Comparison of ENCODE assay signal across 16 cellular contexts in the genomic region with DNA sequence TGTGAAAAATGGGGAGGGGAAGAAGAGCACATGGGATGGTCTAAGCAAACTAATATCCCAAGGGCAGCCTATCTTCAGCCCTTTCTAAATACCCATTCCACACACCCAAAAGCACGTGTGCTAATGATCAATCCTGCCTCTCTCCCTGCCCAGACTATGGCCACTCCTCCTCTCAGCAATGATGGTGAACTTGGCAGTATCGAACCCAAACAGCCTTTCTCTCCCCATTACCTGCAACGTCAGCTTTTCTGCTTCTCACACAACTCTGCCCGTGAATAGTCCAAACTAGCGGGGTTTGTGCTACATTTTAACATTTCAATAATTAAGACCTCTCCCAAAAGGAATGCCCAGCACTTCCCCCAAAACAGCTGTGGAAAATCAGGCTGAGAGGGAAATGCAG. TPM values are rescaled to one million over a fixed set of nuclear protein-coding genes. Genes with fewer than 3 reads are reported as not detected.
DNase-seq lines count a peak whose midpoint lies in the region; ATAC-seq, FAIRE-seq and TF ChIP-seq lines count a peak whose summit lies in the region.
"Had no signal": no experiment of that assay in that cellular context is flagged by ENCODE, and none has a peak within 500 bp of the region (broad histone marks: within the 10 kb centered on the region; RNA-seq: fewer than 3 reads in every experiment).

No MANE protein-coding gene starts in this region.

- no peak overlapping the region for H3T11ph ChIP-seq in H9 (ENCODE audit: low read length)

- H3K79me2 ChIP-seq in H9 (ENCODE audit: insufficient read depth, low read length) (peaks cover 18% of the 10 kb centered on the region; the same call in 1 of the 2 replicates), K562 (ENCODE audit: control insufficient read depth, insufficient read depth, low read length) (peaks cover 78% of the 10 kb centered on the region)

- no peaks in the 10 kb centered on the region for H3K9me3 ChIP-seq in H9 (ENCODE audit: control insufficient read depth, low read depth, low read length)
- H3K9me3 ChIP-seq in K562 (replicated peaks; ENCODE audit: control insufficient read depth, insufficient read depth, low read depth, low read length): no peaks in the 10 kb centered on the region
- no peaks in the 10 kb centered on the region for H3K9me3 ChIP-seq in naive thymus-derived CD4-positive, alpha-beta T cell (ENCODE audit: control insufficient read depth in 2 of 3, low read length in 3 of 3)
- H3K9me3 ChIP-seq: SK-N-SH had no signal

- H4K20me1 ChIP-seq in H9 (ENCODE audit: control insufficient read depth, insufficient read depth, insufficient read length): peaks cover 2% of the 10 kb centered on the region
- peaks cover 46% of the 10 kb centered on the region; the same call in 1 of the 2 replicates for H4K20me1 ChIP-seq in K562 (replicated peaks; ENCODE audit: control insufficient read depth, insufficient read depth, low read length)

- peaks cover 17% of the 10 kb centered on the region for H3K9me1 ChIP-seq in K562 (ENCODE audit: control insufficient read depth, insufficient read depth, low read length)

- H3K4me3 ChIP-seq in K562: no peak overlapping the region
- H3K4me3 ChIP-seq in naive thymus-derived CD4-positive, alpha-beta T cell (ENCODE audit: low read length): no peak overlapping the region

- no peaks in the 10 kb centered on the region for H3K9me3 Mint-ChIP-seq in H9
- no peaks in the 10 kb centered on the region for H3K9me3 Mint-ChIP-seq in naive thymus-derived CD4-positive, alpha-beta T cell
- H3K9me3 Mint-ChIP-seq: CD4-positive, alpha-beta memory T cell had no signal

- peaks cover 12% of the 10 kb centered on the region for H3K79me1 ChIP-seq in H9 (ENCODE audit: insufficient read depth, low read depth, low read length, poor library complexity, severe bottlenecking)

- TF ChIP-seq RAD21 in K562 (CRISPR knock-in tag; conservative IDR thresholded peaks at IDR 0.05 in 1 of 2, IDR thresholded peaks at IDR 0.05 in 1 of 2): no peak

- H2BK120ac ChIP-seq in H9 (ENCODE audit: low read depth, low read length, poor library complexity, severe bottlenecking): no peak overlapping the region

- no peak for TF ChIP-seq POLR2A in K562 (conservative IDR thresholded peaks at IDR 0.05)
- TF ChIP-seq POLR2A in GM18505 (IDR thresholded peaks at IDR 0.05; ENCODE audit: borderline replicate concordance, extremely low read depth, insufficient read depth, insufficient read length): no peak

- H2BK12ac ChIP-seq in H9 (ENCODE audit: insufficient read length, low read depth, low read length): no peak overlapping the region

- no peak for TF ChIP-seq CTCF in H9 (conservative IDR thresholded peaks at IDR 0.05)
- TF ChIP-seq CTCF in K562 (IDR thresholded peaks at IDR 0.05 in 2 of 3, conservative IDR thresholded peaks at IDR 0.05 in 1 of 3; ENCODE audit: insufficient read depth in 2 of 3, low read depth in 1 of 3, low read length in 3 of 3): no peak

- no peak overlapping the region for H3K14ac ChIP-seq in H9 (ENCODE audit: insufficient read depth, low read length)

- intact Hi-C loops in K562 (cut with micrococcal nuclease) (no loop called here), left cardiac atrium (cut with DNase I) (no loop called here)
- intact Hi-C loops in naive thymus-derived CD4-positive, alpha-beta T cell (cut with micrococcal nuclease): no loop called here

- H3K27ac ChIP-seq in H9 (ENCODE audit: insufficient read length, low read depth, low read length) (no peak overlapping the region), K562 (ENCODE audit: extremely low read depth, low read depth, low read length) (no peak overlapping the region)
- no peak overlapping the region for H3K27ac ChIP-seq in naive thymus-derived CD4-positive, alpha-beta T cell (ENCODE audit: low read depth, low read length)

- DNase-seq in H9 (no peak), K562 (ENCODE audit: extremely low read depth in 1 of 4, low spot score in 3 of 4) (no peak), NCI-H774 (lab: John Stamatoyannopoulos, UW) (no peak), left cardiac atrium (no peak)
- peak in 1 of 9 donors; percentile 2 for DNase-seq in naive thymus-derived CD4-positive, alpha-beta T cell
- DNase-seq: CD4-positive, alpha-beta memory T cell; MM.1S; NCI-H1092 treated with DMSO at 0.1 percent for 48 hours; NCI-H187; NCI-H226; NCI-H524 treated with DMSO at 0.1 percent for 48 hours; SHP77; SK-N-SH had no signal

- CTCF ChIA-PET in K562 (lab: Yijun Ruan, JAX; ENCODE audit: low intra/inter-chr PET ratio): no interaction called here
- CTCF ChIA-PET in naive thymus-derived CD4-positive, alpha-beta T cell (lab: Charles Lee): no interaction called here

- H3K4ac ChIP-seq in H9 (ENCODE audit: low read depth, low read length): no peak overlapping the region

- no peaks in the 10 kb centered on the region for H3K27me3 Mint-ChIP-seq in H9 (ENCODE audit: low read depth)
- H3K27me3 Mint-ChIP-seq in naive thymus-derived CD4-positive, alpha-beta T cell: no peaks in the 10 kb centered on the region
- H3K27me3 Mint-ChIP-seq: CD4-positive, alpha-beta memory T cell had no signal

- H3K4me2 ChIP-seq in H9 (ENCODE audit: insufficient read depth, insufficient read length, low read length) (no peak overlapping the region), K562 (ENCODE audit: insufficient read depth, low read length) (no peak overlapping the region)
- H3K4me2 ChIP-seq: SK-N-SH had no signal

- H3K27me3 ChIP-seq in H9 (ENCODE audit: insufficient read depth, low read length): no peaks in the 10 kb centered on the region
- H3K27me3 ChIP-seq in K562 (ENCODE audit: control insufficient read depth in 2 of 2, insufficient read depth in 2 of 2, low read length in 2 of 2): no peaks in the 10 kb centered on the region
- H3K27me3 ChIP-seq in naive thymus-derived CD4-positive, alpha-beta T cell (ENCODE audit: control insufficient read depth in 2 of 2, insufficient read depth in 2 of 2, low read length in 2 of 2): no peaks in the 10 kb centered on the region

- peaks cover 4 to 7% (median 6%) of the 10 kb centered on the region in 3 experiments; a peak in 5 of 7 replicates for H3K36me3 Mint-ChIP-seq in H9 (ENCODE audit: insufficient read depth in 1 of 3, low read depth in 3 of 3)
- peaks cover 0 to 12% (median 5%) of the 10 kb centered on the region in 5 donors for H3K36me3 Mint-ChIP-seq in naive thymus-derived CD4-positive, alpha-beta T cell

- no CpG with 5 or more reads among the region's 5 CpGs for WGBS in H9 (ENCODE audit: extremely low coverage, insufficient read length, low lambda C conversion rate)
- WGBS in K562 (ENCODE audit: insufficient coverage, low coverage, missing lambda C conversion rate): 83% methylated on average over 5 of the region's 5 CpGs

- no peak overlapping the region for H2BK20ac ChIP-seq in H9 (ENCODE audit: low read depth, low read length, poor library complexity, severe bottlenecking)

- no peak overlapping the region for H2BK5ac ChIP-seq in H9 (ENCODE audit: insufficient read length, low read length)

- BruUV-seq in K562 (replicated peaks; lab: Mats Ljungman, UMichigan): no TSS peak

- H3K23me2 ChIP-seq in H9 (ENCODE audit: insufficient read length, low read depth, low read length, poor library complexity, severe bottlenecking): no peaks in the 10 kb centered on the region

- H3K18ac ChIP-seq in H9 (ENCODE audit: insufficient read length, low read depth, low read length): no peak overlapping the region

- POLR2A ChIA-PET in K562 (lab: Yijun Ruan, JAX): interaction anchor here (1.0 to 1.7 kb wide), 4 partner anchors 10 to 43 kb away, joined by 3 to 5 read pairs (median 4); no protein-coding TSS in a partner anchor
- POLR2A ChIA-PET in naive thymus-derived CD4-positive, alpha-beta T cell (lab: Charles Lee): interaction anchor here (0.6 to 0.8 kb wide), 2 partner anchors 14 to 36 kb away, joined by 3 to 4 read pairs; no protein-coding TSS in a partner anchor

- in situ Hi-C loops in K562 (cut with MboI): no loop called here

- no peak overlapping the region for H2AFZ ChIP-seq in H9 (ENCODE audit: low read length)
- H2AFZ ChIP-seq in K562 (ENCODE audit: low read depth, low read length): no peak overlapping the region

- no peak overlapping the region for H3K56ac ChIP-seq in H9 (ENCODE audit: insufficient read length, low read depth, low read length)

- no peak for TF ChIP-seq EP300 in K562 (IDR thresholded peaks at IDR 0.05; ENCODE audit: low read length)

- no peak overlapping the region for H2BK15ac ChIP-seq in H9 (ENCODE audit: low read depth, low read length)

- ATAC-seq in K562 (no peak), GM18505 (IDR thresholded peaks at IDR 0.05; ENCODE audit: unreplicated experiment) (no peak), left cardiac atrium (no peak), HG03135 (IDR thresholded peaks at IDR 0.05; ENCODE audit: unreplicated experiment) (no peak)
- ATAC-seq in naive thymus-derived CD4-positive, alpha-beta T cell: no peak

- H3K9ac ChIP-seq in H9 (ENCODE audit: extremely low read depth, insufficient read length, low read length) (no peak overlapping the region), K562 (ENCODE audit: insufficient read depth in 1 of 2, low read depth in 2 of 2, low read length in 2 of 2) (no peak overlapping the region)
- H3K9ac ChIP-seq: SK-N-SH had no signal

- no peak overlapping the region for H3K23ac ChIP-seq in H9 (ENCODE audit: insufficient read length, low read depth, low read length)

- H3K36me3 ChIP-seq in K562 (ENCODE audit: control insufficient read depth, insufficient read depth, low read length): peaks cover 27% of the 10 kb centered on the region; the same call in 2 of the 3 replicates
- H3K36me3 ChIP-seq in naive thymus-derived CD4-positive, alpha-beta T cell (ENCODE audit: control insufficient read depth in 2 of 3, insufficient read depth in 3 of 3, low read length in 3 of 3): peaks cover 0 to 4% (median 0%) of the 10 kb centered on the region in 3 experiments

- no peak overlapping the region for H4K5ac ChIP-seq in H9 (ENCODE audit: insufficient read length, low read depth, low read length)

- no peak overlapping the region for H4K8ac ChIP-seq in H9 (replicated peaks; ENCODE audit: insufficient read length, low read depth, low read length)

- H3K4me1 ChIP-seq in H9 (ENCODE audit: insufficient read depth, low read length): peaks cover 15% of the 10 kb centered on the region; the same call in 1 of the 2 replicates
- H3K4me1 ChIP-seq in K562 (replicated peaks in 1 of 2; ENCODE audit: control insufficient read depth in 2 of 2, insufficient read depth in 2 of 2, low read length in 2 of 2): peaks cover 8 to 34% of the 10 kb centered on the region in 2 experiments; a peak in 3 of 5 replicates
- peaks cover 0 to 18% of the 10 kb centered on the region in 2 donors for H3K4me1 ChIP-seq in naive thymus-derived CD4-positive, alpha-beta T cell (ENCODE audit: control insufficient read depth in 2 of 2, insufficient read depth in 2 of 2, low read length in 2 of 2)

- peak overlapping the region; percentile 62 to 84 (median 69) for H3K27ac Mint-ChIP-seq in H9
- H3K27ac Mint-ChIP-seq in naive thymus-derived CD4-positive, alpha-beta T cell: peak overlapping the region in 6 of 9 donors; percentile 3 to 97 (median 64)

- H4K91ac ChIP-seq in H9 (ENCODE audit: insufficient read length, low read depth, low read length): no peak overlapping the region

- peaks cover 80 to 85% of the 10 kb centered on the region in 2 experiments for H3K4me1 Mint-ChIP-seq in H9
- H3K4me1 Mint-ChIP-seq in naive thymus-derived CD4-positive, alpha-beta T cell: peaks cover 51 to 95% (median 87%) of the 10 kb centered on the region in 7 donors

- no peak overlapping the region for H2AK5ac ChIP-seq in H9 (ENCODE audit: insufficient read length, low read length)

- FAIRE-seq in K562 (lab: Jason Lieb, UNC): no peak
- FAIRE-seq: GM18507 had no signal

- peak overlapping the region in 1 of 2 experiments; percentile 59; a peak in 2 of 5 replicates for H3K4me3 Mint-ChIP-seq in H9
- H3K4me3 Mint-ChIP-seq in naive thymus-derived CD4-positive, alpha-beta T cell: peak overlapping the region in 1 of 10 donors; percentile 68
- H3K4me3 Mint-ChIP-seq: CD4-positive, alpha-beta memory T cell had no signal

RNA-seq across cellular contexts. Expression of a gene that starts 41.6 kb away (rescaled TPM):
- total RNA-seq in H9 (2021) (119 and 126 TPM in 2 replicates), K562 (2014; rRNA removed) (23.8 and 36.9 TPM in 2 replicates), K562 (2014; rRNA removed; fragmentation: Illumina TruSeq; extraction: Trizol) (33.8 and 44.0 TPM in 2 replicates), K562 (2015; rRNA removed; fragmentation: Illumina TruSeq; extraction: Trizol) (39.8 and 45.1 TPM in 2 replicates), K562 (2021) (102 and 106 TPM in 2 replicates), left cardiac atrium (10 to 100 TPM; 23.9 to 45.1 TPM)
- total RNA-seq in K562 (2011; cell fraction: chromatin; rRNA removed; ENCODE audit: low replicate concordance): 55.7 and 82.4 TPM in 2 replicates
- total RNA-seq in K562 (2011; cell fraction: nucleolus; rRNA removed): 34.6 and 49.5 TPM in 2 replicates
- total RNA-seq in K562 (2011; cell fraction: nucleoplasm; rRNA removed): 48.8 and 81.9 TPM in 2 replicates
- polyA plus RNA-seq in K562 (2011; rRNA removed) (17.6 and 43.9 TPM in 2 replicates), K562 (2014; fragmentation: Illumina TruSeq; extraction: Trizol) (107 and 108 TPM in 2 replicates), K562 (2014; fragmentation: Nextera tagmentation; extraction: Ambion mirVana) (1 to 10 TPM; 8.7 TPM), K562 (2014; rRNA removed) (51.4 and 68.8 TPM in 2 replicates)
- 18.4 and 40.7 TPM in 2 replicates for polyA plus RNA-seq in K562 (2011; cell fraction: cytosol; rRNA removed)
- polyA plus RNA-seq in K562 (2011; cell fraction: nucleus; rRNA removed): 39.0 and 40.4 TPM in 2 replicates
- polyA plus RNA-seq in K562 (2012): 79.9 and 107 TPM in 2 replicates
- polyA minus RNA-seq in K562 (2011; rRNA and poly(A)+ RNA removed): 13.2 and 17.4 TPM in 2 replicates
- 21.6 and 33.8 TPM in 2 replicates for polyA minus RNA-seq in K562 (2011; cell fraction: cytosol; rRNA and poly(A)+ RNA removed)
- 9.7 and 14.1 TPM in 2 replicates for polyA minus RNA-seq in K562 (2011; cell fraction: nucleus; rRNA and poly(A)+ RNA removed)
- 100 to 1,000 TPM in 2 of 5 experiments, 10 to 100 TPM in 3; 69.4 to 124 (median 98.1) TPM for total RNA-seq in naive thymus-derived CD4-positive, alpha-beta T cell
- 10 to 100 TPM; 19.4 to 21.3 TPM for polyA plus RNA-seq in naive thymus-derived CD4-positive, alpha-beta T cell
